ENCODE assay signal across 18 cellular contexts in genomic region chr18:39462436-39462835, GRCh38.
DNase-seq lines count a peak whose midpoint lies in the region; ATAC-seq, FAIRE-seq and TF ChIP-seq lines count a peak whose summit lies in the region.
"Had no signal": no experiment of that assay in that cellular context is flagged by ENCODE, and none has a peak within 500 bp of the region (broad histone marks: within the 10 kb centered on the region; RNA-seq: fewer than 3 reads in every experiment).

No MANE protein-coding gene starts in this region.

- no peak overlapping the region for H3K23ac ChIP-seq in IMR-90 (ENCODE audit: low read depth, low read length)

- H3K9me1 ChIP-seq in IMR-90 (ENCODE audit: insufficient read depth, low read length) (no peaks in the 10 kb centered on the region), keratinocyte (ENCODE audit: control insufficient read depth, extremely low read depth, insufficient read depth, low read length) (no peaks in the 10 kb centered on the region)

- H3K36me3 ChIP-seq in IMR-90 (ENCODE audit: control insufficient read depth, insufficient read depth, low read length) (no peaks in the 10 kb centered on the region), keratinocyte (ENCODE audit: control insufficient read depth in 2 of 2, extremely low read depth in 1 of 2, insufficient read depth in 2 of 2, low read length in 2 of 2) (no peaks in the 10 kb centered on the region), BE2C (no peaks in the 10 kb centered on the region), OCI-LY7 (ENCODE audit: insufficient read depth, low read length) (no peaks in the 10 kb centered on the region)
- H3K36me3 ChIP-seq: cardiac muscle cell, ovary had no signal

- POLR2A ChIA-PET in IMR-90 (lab: Charles Lee; ENCODE audit: unreplicated experiment) (no interaction called here), OCI-LY7 (lab: Charles Lee) (no interaction called here)

- no peak overlapping the region for H3K4ac ChIP-seq in IMR-90 (ENCODE audit: low read depth, low read length)

- no peak overlapping the region for H4K8ac ChIP-seq in IMR-90 (ENCODE audit: low read depth in 2 of 2, low read length in 2 of 2)

- H2BK120ac ChIP-seq in IMR-90 (ENCODE audit: low read depth, low read length) = no peak overlapping the region

- H4K91ac ChIP-seq in IMR-90 (ENCODE audit: insufficient read depth, low read depth, low read length) = no peak overlapping the region

- intact Hi-C loops in IMR-90 (cut with micrococcal nuclease) (no loop called here), OCI-LY7 (cut with micrococcal nuclease; ENCODE audit: unreplicated experiment) (no loop called here)

- DNase-seq in EH (ENCODE audit: low read depth) (peak; percentile 64), IMR-90 (peak; percentile 66), choroid plexus epithelial cell (ENCODE audit: low read depth) (peak; percentile 67), keratinocyte (ENCODE audit: low read depth, low spot score) (no peak), T-helper 9 cell (no peak), BE2C (no peak), OCI-LY7 (ENCODE audit: low spot score) (no peak)
- DNase-seq: activated CD4-positive, alpha-beta T cell treated with anti-CD3 and anti-CD28 coated beads, Interleukin-2, amount 10 ng/mL, durations not matched to agents 24 days and 14 days; activated T-cell treated with anti-CD3 and anti-CD28 coated beads for 4 hours; glutamatergic neuron; KG1; NCI-H69; ovary; SK-N-SH; stimulated activated CD4-positive, alpha-beta T cell treated with anti-CD3 and anti-CD28 coated beads, Interleukin-2, amount 100 ng/mL, for 48 hours had no signal

- in situ Hi-C loops in IMR-90 (cut with MboI; ENCODE audit: low sequenced_read_pairs) = no loop called here

- H2BK5ac ChIP-seq in IMR-90 (ENCODE audit: low read depth, low read length, poor library complexity, severe bottlenecking) = no peak overlapping the region

- H3K9ac ChIP-seq in IMR-90 (ENCODE audit: low read depth, low read length) (no peak overlapping the region), keratinocyte (ENCODE audit: control insufficient read depth, extremely low read depth, insufficient read depth, low read length) (no peak overlapping the region)
- H3K9ac ChIP-seq: SK-N-SH had no signal

- H3K9me2 ChIP-seq in OCI-LY7 (ENCODE audit: insufficient read depth, low read length) = no peaks in the 10 kb centered on the region
- H3K9me2 ChIP-seq: SK-N-SH had no signal

- no peak overlapping the region for H2AK5ac ChIP-seq in IMR-90 (ENCODE audit: low read depth, low read length)

- H3K18ac ChIP-seq in IMR-90 (ENCODE audit: low read depth, low read length) = no peak overlapping the region

- H3K56ac ChIP-seq in IMR-90 (ENCODE audit: extremely low read depth, insufficient read depth, low read length) = no peak overlapping the region

- H3K14ac ChIP-seq in IMR-90 (replicated peaks; ENCODE audit: low read depth, low read length) = no peak overlapping the region

- TF ChIP-seq RAD21 in IMR-90 (IDR thresholded peaks at IDR 0.05; ENCODE audit: low read length) = no peak

- H3K79me2 ChIP-seq in keratinocyte (ENCODE audit: control insufficient read depth, insufficient read depth, low read length) = no peaks in the 10 kb centered on the region
- no peaks in the 10 kb centered on the region for H3K79me2 ChIP-seq in OCI-LY7 (ENCODE audit: insufficient read depth, low read depth, low read length)

- H4K5ac ChIP-seq in IMR-90 (ENCODE audit: low read depth, low read length) = no peak overlapping the region

- TF ChIP-seq CTCF in IMR-90 (conservative IDR thresholded peaks at IDR 0.05; ENCODE audit: low read depth, low read length) (no peak), choroid plexus epithelial cell (conservative IDR thresholded peaks at IDR 0.05; ENCODE audit: low read depth, low read length) (no peak), keratinocyte (optimal IDR thresholded peaks at IDR 0.05 in 1 of 3, IDR thresholded peaks at IDR 0.05 in 1 of 3, conservative IDR thresholded peaks at IDR 0.05 in 1 of 3; ENCODE audit: extremely low read depth in 1 of 3, insufficient read depth in 2 of 3, low read length in 3 of 3) (no peak), BE2C (IDR thresholded peaks at IDR 0.05; ENCODE audit: low read depth, low read length) (no peak), OCI-LY7 (conservative IDR thresholded peaks at IDR 0.05; ENCODE audit: low read length) (no peak)

- no peak for ATAC-seq in IMR-90 (ENCODE audit: low read depth)
- ATAC-seq: GM23338 had no signal

- WGBS in IMR-90 (ENCODE audit: extremely low coverage in 2 of 2, insufficient read length in 1 of 2), 2 experiments = no CpG with 5 or more reads among the region's 1 CpG

- TF ChIP-seq POLR2A in IMR-90 (IDR thresholded peaks at IDR 0.05; ENCODE audit: low read depth, low read length) = no peak

- H2BK20ac ChIP-seq in IMR-90 (ENCODE audit: low read depth, low read length) = no peak overlapping the region

- FAIRE-seq in keratinocyte (lab: Jason Lieb, UNC) = peak; percentile 23

- H4K20me1 ChIP-seq in IMR-90 (ENCODE audit: insufficient read depth, low read length) = no peaks in the 10 kb centered on the region
- no peaks in the 10 kb centered on the region for H4K20me1 ChIP-seq in keratinocyte (ENCODE audit: control insufficient read depth, extremely low read depth, insufficient read depth, low read length)
- no peaks in the 10 kb centered on the region for H4K20me1 ChIP-seq in OCI-LY7 (ENCODE audit: insufficient read depth, low read length)

- H2AFZ ChIP-seq in IMR-90 (replicated peaks; ENCODE audit: low read length, poor library complexity) (no peak overlapping the region), keratinocyte (ENCODE audit: control insufficient read depth, low read length) (no peak overlapping the region), OCI-LY7 (ENCODE audit: low read length) (no peak overlapping the region)
- H2AFZ ChIP-seq: GM23338 had no signal

- H3K4me2 ChIP-seq in IMR-90 (ENCODE audit: low read depth, low read length) (no peak overlapping the region), keratinocyte (ENCODE audit: control insufficient read depth, extremely low read depth, insufficient read depth, low read depth, low read length) (no peak overlapping the region), OCI-LY7 (ENCODE audit: low read length) (no peak overlapping the region)
- H3K4me2 ChIP-seq: GM23338, SK-N-SH had no signal

- H3K9me3 ChIP-seq in IMR-90 (ENCODE audit: control insufficient read depth, insufficient read depth, low read length) = 0 out of 2 replicates have a peak, but pooled peaks cover 1% of the 10 kb centered on the region
- no peaks in the 10 kb centered on the region for H3K9me3 ChIP-seq in keratinocyte (ENCODE audit: control insufficient read depth, low read depth, low read length)
- H3K9me3 ChIP-seq in BE2C = no peaks in the 10 kb centered on the region
- H3K9me3 ChIP-seq in OCI-LY7 (ENCODE audit: low read length) = no peaks in the 10 kb centered on the region
- H3K9me3 ChIP-seq: ovary, SK-N-SH had no signal

- CTCF ChIA-PET in IMR-90 (lab: Yijun Ruan, JAX) (no interaction called here), OCI-LY7 (lab: Charles Lee; ENCODE audit: unreplicated experiment) (no interaction called here)

- H3K4me1 ChIP-seq in IMR-90 (ENCODE audit: control insufficient read depth, insufficient read depth, low read length) = no peaks in the 10 kb centered on the region
- peaks cover 8% of the 10 kb centered on the region for H3K4me1 ChIP-seq in keratinocyte (ENCODE audit: control insufficient read depth, extremely low read depth, insufficient read depth, low read length)
- H3K4me1 ChIP-seq in BE2C = no peaks in the 10 kb centered on the region
- no peaks in the 10 kb centered on the region for H3K4me1 ChIP-seq in OCI-LY7 (ENCODE audit: insufficient read depth, low read length, poor library complexity, severe bottlenecking)

- no peak overlapping the region for H2AK9ac ChIP-seq in IMR-90 (replicated peaks; ENCODE audit: low read depth, low read length, poor library complexity)

- dilution Hi-C loops in IMR-90 (cut with HindIII; ENCODE audit: low sequenced_read_pairs, unreplicated experiment) = no loop called here
- dilution Hi-C loops in keratinocyte (cut with MboI; ENCODE audit: extremely low pct_ligation_motif_present, low sequenced_read_pairs) = no loop called here

- H2BK15ac ChIP-seq in IMR-90 (ENCODE audit: low read depth, low read length) = no peak overlapping the region

- H3K79me1 ChIP-seq in IMR-90 (ENCODE audit: low read depth in 1 of 2, low read length in 2 of 2) = no peaks in the 10 kb centered on the region

- H3K4me3 ChIP-seq in IMR-90 (ENCODE audit: insufficient read depth, low read depth, low read length) (no peak overlapping the region), choroid plexus epithelial cell (ENCODE audit: low read depth, low read length) (no peak overlapping the region), keratinocyte (ENCODE audit: control insufficient read depth in 2 of 3, extremely low read depth in 1 of 3, insufficient read depth in 2 of 3, low read depth in 1 of 3, low read length in 3 of 3) (no peak overlapping the region), BE2C (ENCODE audit: low read depth, low read length) (no peak overlapping the region), OCI-LY7 (ENCODE audit: low read depth, low read length, poor library complexity, severe bottlenecking) (no peak overlapping the region)
- H3K4me3 ChIP-seq: cardiac muscle cell, GM23338, ovary had no signal

- BruUV-seq in IMR-90 (replicated peaks; lab: Mats Ljungman, UMichigan) (no TSS peak), OCI-LY7 (replicated peaks; lab: Mats Ljungman, UMichigan) (no TSS peak)

- H3K27ac ChIP-seq in IMR-90 (ENCODE audit: insufficient read depth, low read length) (no peak overlapping the region), keratinocyte (ENCODE audit: control insufficient read depth, insufficient read depth, low read length) (peak overlapping the region; percentile 13), OCI-LY7 (ENCODE audit: low read depth, low read length, poor library complexity, severe bottlenecking) (no peak overlapping the region)
- H3K27ac ChIP-seq: cardiac muscle cell, HL-60, ovary had no signal

- H3K27me3 ChIP-seq in IMR-90 (ENCODE audit: control insufficient read depth, insufficient read depth, low read length) = no peaks in the 10 kb centered on the region
- no peaks in the 10 kb centered on the region for H3K27me3 ChIP-seq in keratinocyte (ENCODE audit: control insufficient read depth, extremely low read depth, insufficient read depth, low read length)
- H3K27me3 ChIP-seq in BE2C = no peaks in the 10 kb centered on the region
- H3K27me3 ChIP-seq: cardiac muscle cell, ovary had no signal

TF ChIP-seq in IMR-90, 13 proteins besides CTCF, POLR2A, EP300 and RAD21 (continues in another document):
- TF ChIP-seq CEBPB (IDR thresholded peaks at IDR 0.05; ENCODE audit: low read depth, low read length) (no peak), USF2 (IDR thresholded peaks at IDR 0.05; ENCODE audit: low read depth, low read length) (no peak), CHD1 (IDR thresholded peaks at IDR 0.05; ENCODE audit: low read depth, low read length) (no peak)

Comparison
In these comparisons a context has a peak if more than half of its experiments do, and no peak if none do; other contexts are left out.
1. DNase-seq: peak in EH (single experiment), IMR-90 (single experiment) and choroid plexus epithelial cell (single experiment); none in keratinocyte (single experiment), T-helper 9 cell (single experiment), BE2C (single experiment) and OCI-LY7 (single experiment).